Comparison of ENCODE assay signal across 9 cellular contexts in genomic region chr2:63059434-63060078, GRCh38. TPM values are rescaled to one million over a fixed set of nuclear protein-coding genes. Genes with fewer than 3 reads are reported as not detected.
DNase-seq lines count a peak whose midpoint lies in the region; ATAC-seq and TF ChIP-seq lines count a peak whose summit lies in the region.
"Had no signal": no experiment of that assay in that cellular context is flagged by ENCODE, and none has a peak within 500 bp of the region (broad histone marks: within the 10 kb centered on the region; RNA-seq: fewer than 3 reads in every experiment).

No MANE protein-coding gene starts in this region.

- TF ChIP-seq CTCF in CD14-positive monocyte (IDR thresholded peaks at IDR 0.05) (no peak), brain (conservative IDR thresholded peaks at IDR 0.05) (no peak), natural killer cell (IDR thresholded peaks at IDR 0.05) (no peak)

- intact Hi-C loops in CD14-positive monocyte (cut with micrococcal nuclease) (no loop called here), natural killer cell (cut with micrococcal nuclease) (no loop called here)

- H3K9me3 Mint-ChIP-seq in CD14-positive monocyte, result peaks cover 0 to 38% (median 31%) of the 10 kb centered on the region in 7 donors
- H3K9me3 Mint-ChIP-seq in brain, result peaks cover 0 to 28% (median 8%) of the 10 kb centered on the region in 5 experiments
- H3K9me3 Mint-ChIP-seq in natural killer cell, result peaks cover 0 to 3% of the 10 kb centered on the region in 2 donors

- H3K4me1 Mint-ChIP-seq in CD14-positive monocyte (peaks cover 51% of the 10 kb centered on the region), brain (peaks cover 44% of the 10 kb centered on the region), natural killer cell (peaks cover 27 to 36% of the 10 kb centered on the region in 2 donors)

- peak overlapping the region; percentile 57 to 89 for H3K4me3 Mint-ChIP-seq in CD14-positive monocyte
- peak overlapping the region; percentile 3 to 76 (median 64) for H3K4me3 Mint-ChIP-seq in brain
- peak overlapping the region; percentile 75 for H3K4me3 Mint-ChIP-seq in natural killer cell

- H3K36me3 Mint-ChIP-seq in CD14-positive monocyte (peaks cover 18 to 33% of the 10 kb centered on the region in 2 donors), brain (peaks cover 34% of the 10 kb centered on the region), natural killer cell (no peaks in the 10 kb centered on the region)

- peak overlapping the region in 2 of 7 donors; percentile 15 to 58 for H3K27ac Mint-ChIP-seq in CD14-positive monocyte
- H3K27ac Mint-ChIP-seq in brain, result peak overlapping the region in 4 of 5 experiments; percentile 18 to 74 (median 39)
- no peak overlapping the region for H3K27ac Mint-ChIP-seq in natural killer cell

- peak; percentile 32 for ATAC-seq in GM18867 (IDR thresholded peaks at IDR 0.05; ENCODE audit: unreplicated experiment)
- ATAC-seq in natural killer cell, result peak in 1 of 3 donors; percentile 24

- H3K27me3 Mint-ChIP-seq in CD14-positive monocyte (ENCODE audit: low read depth in 3 of 3) (peaks cover 86 to 91% (median 91%) of the 10 kb centered on the region in 3 donors), brain (peaks cover 79% of the 10 kb centered on the region), natural killer cell (ENCODE audit: low read depth in 2 of 2) (peaks cover 61 to 78% of the 10 kb centered on the region in 2 donors)

- DNase-seq in CD14-positive monocyte (ENCODE audit: low spot score), result no peak
- no peak for DNase-seq in natural killer cell
- no peak for DNase-seq in hypothalamus (lab: John Stamatoyannopoulos, UW)
- DNase-seq in central memory CD4-positive, alpha-beta T cell, result no peak
- no peak for DNase-seq in NCI-H69 (lab: John Stamatoyannopoulos, UW)
- DNase-seq in SHP77 (lab: John Stamatoyannopoulos, UW), result no peak
- DNase-seq: NCI-H510A treated with DMSO at 0.1 percent for 48 hours had no signal

RNA-seq across cellular contexts. Expression of gene OTX1, which starts 8.9 kb away (rescaled TPM):
- polyA plus RNA-seq in CD14-positive monocyte, result not detected
- 1.0 TPM for polyA plus RNA-seq in brain (ENCODE audit: insufficient read depth, low read depth, low replicate concordance)
- total RNA-seq in natural killer cell, result not detected

Comparison
In these comparisons a context has a peak if more than half of its experiments do, and no peak if none do; other contexts are left out.
1. H3K27ac Mint-ChIP-seq: peak in brain (4 of 5); none in natural killer cell (0 of 2).
2. Peak in every context shown above with its lines, with median percentiles within 50 percentile points of each other: H3K4me3 Mint-ChIP-seq.